Comparison of ENCODE assay signal across 28 cellular contexts in the genomic region with DNA sequence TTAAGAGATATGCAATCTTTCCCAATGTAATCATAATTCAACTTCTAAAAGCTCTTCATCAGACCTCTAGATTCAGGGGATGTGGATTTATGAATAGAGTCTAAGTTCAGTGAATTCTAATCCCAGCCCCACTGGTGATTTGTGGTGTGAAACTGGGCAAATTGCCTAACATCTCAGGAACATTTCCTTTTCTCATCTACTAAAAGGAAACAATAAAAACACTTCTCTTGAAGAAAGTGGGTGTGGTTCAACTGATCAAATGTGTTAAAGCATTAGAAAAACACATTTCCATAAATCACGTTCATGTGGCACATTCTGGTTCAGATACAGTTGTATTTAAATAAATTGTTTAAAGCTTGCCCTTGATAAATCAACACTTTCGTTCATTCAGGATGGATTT.
"Had no signal": no experiment of that assay in that cellular context is flagged by ENCODE, and none has a peak within 500 bp of the region (broad histone marks: within the 10 kb centered on the region; RNA-seq: fewer than 3 reads in every experiment).

No MANE protein-coding gene starts in this region.

- H3K9me3 ChIP-seq: ascending aorta, breast epithelium, esophagus squamous epithelium, gastroesophageal sphincter had no signal

- ATAC-seq: activated naive CD4-positive, alpha-beta T cell treated with anti-CD3 and anti-CD28 coated beads, Interleukin-2, amount 50 U/mL, for 72 hours; activated T-cell treated with anti-CD3 and anti-CD28 coated beads, Interleukin-2, amount 50 U/mL, for 72 hours; gastroesophageal sphincter; heart right ventricle; WTC11 had no signal

- DNase-seq: activated CD4-positive, alpha-beta memory T cell treated with anti-CD3 and anti-CD28 coated beads, Interleukin-2, amount 10 ng/mL, durations not matched to agents 7 days and 5 days; activated CD4-positive, alpha-beta T cell treated with anti-CD3 and anti-CD28 coated beads for 1 hour; activated CD4-positive, alpha-beta T cell treated with anti-CD3 and anti-CD28 coated beads for 4 hours; activated CD4-positive, alpha-beta T cell treated with anti-CD3 and anti-CD28 coated beads, Interleukin-2, amount 10 ng/mL, durations not matched to agents 7 days and 5 days; activated CD4-positive, alpha-beta T cell treated with anti-CD3 and anti-CD28 coated beads, Interleukin-2, amount 50 U/mL, for 4 hours; activated CD8-positive, alpha-beta memory T cell treated with anti-CD3 and anti-CD28 coated beads, Interleukin-2, amount 50 U/mL, for 48 hours; activated gamma-delta T cell; activated naive CD4-positive, alpha-beta T cell; activated naive CD4-positive, alpha-beta T cell treated with anti-CD3 and anti-CD28 coated beads, Interleukin-2, amount 10 ng/mL, durations not matched to agents 7 days and 5 days; activated naive CD8-positive, alpha-beta T cell treated with anti-CD3 and anti-CD28 coated beads, Interleukin-2, amount 10 ng/mL, durations not matched to agents 7 days and 5 days; activated T-cell treated with anti-CD3 and anti-CD28 coated beads for 4 hours; activated T-cell treated with anti-CD3 and anti-CD28 coated beads, Interleukin-2, amount 50 U/mL, for 24 hours; activated T-cell treated with anti-CD3 and anti-CD28 coated beads, Interleukin-2, amount 50 U/mL, for 72 hours; central memory CD4-positive, alpha-beta T cell; cerebellar nuclear complex; colonic mucosa; effector CD8-positive, alpha-beta T cell; esophagus squamous epithelium; foreskin melanocyte; heart right ventricle; T1000 had no signal

- H3K27me3 ChIP-seq: ascending aorta, breast epithelium, colonic mucosa, esophagus squamous epithelium, gastroesophageal sphincter, heart right ventricle, hepatocyte had no signal

- H3K36me3 ChIP-seq: ascending aorta, breast epithelium, cardiac muscle cell, colonic mucosa, esophagus squamous epithelium, gastroesophageal sphincter, heart right ventricle had no signal

- H3K4me1 ChIP-seq: ascending aorta, breast epithelium, colonic mucosa, esophagus squamous epithelium, heart right ventricle had no signal

- H3K4me3 ChIP-seq: ascending aorta, breast epithelium, cardiac muscle cell, colonic mucosa, esophagus squamous epithelium, gastroesophageal sphincter, heart right ventricle, hepatocyte had no signal
